In genomic region chr21:44375686-44376320, GRCh38 we compare ENCODE assay signal across 1 cellular context.
TF ChIP-seq lines count a peak whose summit lies in the region.

No MANE protein-coding gene starts in this region.

TF ChIP-seq in GM12891, 5 proteins besides CTCF, POLR2A, EP300 and RAD21 (continued from another document):
- no peak for TF ChIP-seq POLR2AphosphoS5 (IDR thresholded peaks at IDR 0.05; ENCODE audit: low read depth, low read length)
- no peak for TF ChIP-seq SPI1 (IDR thresholded peaks at IDR 0.05; ENCODE audit: low read depth, low read length)
